Comparison of ENCODE assay signal across 18 cellular contexts in the genomic region with DNA sequence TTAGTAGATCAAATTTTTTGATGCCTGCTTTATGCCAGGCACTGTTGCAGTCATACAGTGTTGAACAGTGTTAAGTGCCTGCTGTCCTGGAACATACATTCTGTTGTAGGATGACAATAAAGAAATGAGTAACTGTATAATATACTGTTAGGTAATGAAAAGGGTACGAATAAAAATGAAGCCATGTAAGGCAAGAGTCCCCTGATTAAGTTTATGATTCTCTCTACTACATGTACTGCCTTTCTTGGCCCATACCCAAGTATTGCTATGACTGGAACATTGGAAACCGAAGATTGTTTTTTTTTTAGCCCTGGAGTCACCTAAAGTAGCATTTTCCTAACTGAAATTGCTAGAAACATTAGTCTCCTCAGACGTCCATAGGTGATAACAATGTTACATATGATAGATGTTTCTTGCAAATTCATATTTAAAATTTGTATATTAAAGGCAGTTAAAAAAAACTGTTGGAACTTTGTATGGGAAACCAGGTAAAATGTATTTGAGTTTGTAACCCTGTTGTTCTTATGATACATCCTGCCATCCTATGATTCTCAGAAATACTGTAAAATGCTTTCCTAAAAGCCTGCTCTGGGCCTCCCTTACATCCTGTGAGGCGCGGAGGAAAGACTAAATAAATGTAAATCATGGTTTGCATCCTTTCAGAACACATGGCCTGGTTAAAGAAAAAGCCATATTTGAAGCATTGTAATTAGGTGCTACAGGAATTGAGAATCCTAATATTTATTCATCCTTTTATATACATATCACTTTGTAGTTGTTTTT. TPM values are rescaled to one million over a fixed set of nuclear protein-coding genes. Genes with fewer than 3 reads are reported as not detected.
DNase-seq lines count a peak whose midpoint lies in the region; ATAC-seq and TF ChIP-seq lines count a peak whose summit lies in the region.
"Had no signal": no experiment of that assay in that cellular context is flagged by ENCODE, and none has a peak within 500 bp of the region (broad histone marks: within the 10 kb centered on the region; RNA-seq: fewer than 3 reads in every experiment).

No MANE protein-coding gene starts in this region.

- H3K4me3 ChIP-seq in GM23248, result no peak overlapping the region
- peak overlapping the region; percentile 0 for H3K4me3 ChIP-seq in psoas muscle
- no peak overlapping the region for H3K4me3 ChIP-seq in PC-9
- H3K4me3 ChIP-seq: gastroesophageal sphincter, tibial nerve had no signal

- H3K9me3 ChIP-seq in GM23248 (ENCODE audit: low read depth), result no peaks in the 10 kb centered on the region
- H3K9me3 ChIP-seq in psoas muscle, result no peaks in the 10 kb centered on the region
- H3K9me3 ChIP-seq in PC-9 (ENCODE audit: insufficient read depth, low read depth), result no peaks in the 10 kb centered on the region
- H3K9me3 ChIP-seq: gastroesophageal sphincter, tibial nerve had no signal

- in situ Hi-C loops in GM23248 (cut with MboI), result no loop called here

- no peak overlapping the region for H3K27ac ChIP-seq in GM23248
- H3K27ac ChIP-seq in psoas muscle, result no peak overlapping the region
- H3K27ac ChIP-seq in PC-9, result no peak overlapping the region
- H3K27ac ChIP-seq: gastroesophageal sphincter, tibial nerve had no signal

- peak overlapping the region; percentile 83 for H3K27ac Mint-ChIP-seq in activated T-cell treated with anti-CD3 and anti-CD28 coated beads, Interleukin-2, amount 50 U/mL, for 24 hours
- H3K27ac Mint-ChIP-seq in activated naive CD8-positive, alpha-beta T cell treated with anti-CD3 and anti-CD28 coated beads, Interleukin-2, amount 10 ng/mL, durations not matched to agents 7 days and 5 days, result peak overlapping the region; percentile 78

- peaks cover 66% of the 10 kb centered on the region for H3K4me1 Mint-ChIP-seq in activated T-cell treated with anti-CD3 and anti-CD28 coated beads, Interleukin-2, amount 50 U/mL, for 24 hours (ENCODE audit: low read depth)
- peaks cover 58% of the 10 kb centered on the region for H3K4me1 Mint-ChIP-seq in activated naive CD8-positive, alpha-beta T cell treated with anti-CD3 and anti-CD28 coated beads, Interleukin-2, amount 10 ng/mL, durations not matched to agents 7 days and 5 days

- H3K4me2 ChIP-seq in GM23248 (ENCODE audit: unreplicated experiment) (no peak overlapping the region), PC-9 (no peak overlapping the region)

- WGBS in GM23248 (ENCODE audit: low coverage in 1 of 2, low lambda C conversion rate in 2 of 2, missing lambda C conversion rate in 2 of 2), 2 experiments, result 83 to 88% methylated on average over 5 of the region's 5 CpGs
- 55 to 69% (median 62%) methylated on average over 5 of the region's 5 CpGs for WGBS in psoas muscle, 3 donors

- intact Hi-C loops in psoas muscle (cut with DNase I) (no loop called here), sciatic nerve (cut with DNase I) (no loop called here), PC-9 (cut with micrococcal nuclease; ENCODE audit: unreplicated experiment) (no loop called here)

- H3K27me3 ChIP-seq in GM23248 (replicated peaks; ENCODE audit: insufficient read depth), result no peaks in the 10 kb centered on the region
- no peaks in the 10 kb centered on the region for H3K27me3 ChIP-seq in psoas muscle (ENCODE audit: insufficient read depth in 3 of 3, low read length in 2 of 3)
- H3K27me3 ChIP-seq in PC-9 (ENCODE audit: insufficient read depth, low read depth), result no peaks in the 10 kb centered on the region
- H3K27me3 ChIP-seq: gastroesophageal sphincter, tibial nerve had no signal

- POLR2A ChIA-PET in activated naive CD8-positive, alpha-beta T cell treated with anti-CD3 and anti-CD28 coated beads, Interleukin-2, amount 10 ng/mL, durations not matched to agents 7 days and 5 days (lab: Charles Lee), result interaction anchor here (0.5 kb wide), 1 partner anchor 16 kb away, joined by 3 read pairs; no protein-coding TSS in a partner anchor
- POLR2A ChIA-PET in PC-9 (lab: Charles Lee; ENCODE audit: unreplicated experiment), result no interaction called here

- peaks cover 13% of the 10 kb centered on the region for H3K4me1 ChIP-seq in GM23248 (ENCODE audit: insufficient read depth)
- H3K4me1 ChIP-seq in psoas muscle, result peaks cover 47% of the 10 kb centered on the region
- peaks cover 15% of the 10 kb centered on the region for H3K4me1 ChIP-seq in PC-9 (replicated peaks; ENCODE audit: insufficient read depth)

- H3K9ac ChIP-seq in GM23248, result no peak overlapping the region

- no peak overlapping the region for H2AFZ ChIP-seq in GM23248
- no peak overlapping the region for H2AFZ ChIP-seq in PC-9

- H3K36me3 ChIP-seq in GM23248 (ENCODE audit: low read depth), result peaks cover 59% of the 10 kb centered on the region
- peaks cover 11 to 73% of the 10 kb centered on the region in 2 donors for H3K36me3 ChIP-seq in psoas muscle (ENCODE audit: insufficient read depth in 1 of 2, low read depth in 1 of 2)
- peaks cover 63% of the 10 kb centered on the region for H3K36me3 ChIP-seq in PC-9 (ENCODE audit: low read depth)

- no peak for TF ChIP-seq CTCF in psoas muscle (IDR thresholded peaks at IDR 0.05)
- TF ChIP-seq CTCF in PC-9 (conservative IDR thresholded peaks at IDR 0.05), result no peak

- DNase-seq in activated T-cell treated with anti-CD3 and anti-CD28 coated beads, Interleukin-2, amount 50 U/mL, for 24 hours, result no peak
- DNase-seq in activated T-cell treated with anti-CD3 and anti-CD28 coated beads for 4 hours (no peak), GM23248 (peak; percentile 38), psoas muscle (no peak), sciatic nerve (ENCODE audit: low spot score) (no peak), PC-9 (no peak)
- DNase-seq in activated naive CD8-positive, alpha-beta T cell treated with anti-CD3 and anti-CD28 coated beads, Interleukin-2, amount 10 ng/mL, durations not matched to agents 7 days and 5 days, result no peak
- DNase-seq: ACHN; activated CD4-positive, CD25-positive, alpha-beta regulatory T cell; activated gamma-delta T cell treated with Interleukin-2 at 50 U/mL for 16 hours; islet precursor cell; NCI-H1092 treated with DMSO at 0.1 percent for 48 hours; NCI-H226; PC-3 had no signal

- no peaks in the 10 kb centered on the region for H3F3A ChIP-seq in GM23248 (ENCODE audit: insufficient read depth)
- H3F3A ChIP-seq in PC-9 (ENCODE audit: insufficient read depth, low read depth), result no peaks in the 10 kb centered on the region

- H3K4me3 Mint-ChIP-seq in activated T-cell treated with anti-CD3 and anti-CD28 coated beads, Interleukin-2, amount 50 U/mL, for 24 hours, result peak overlapping the region; percentile 35
- H3K4me3 Mint-ChIP-seq in activated naive CD8-positive, alpha-beta T cell treated with anti-CD3 and anti-CD28 coated beads, Interleukin-2, amount 10 ng/mL, durations not matched to agents 7 days and 5 days, result peak overlapping the region; percentile 81

- no peaks in the 10 kb centered on the region for H3K9me3 Mint-ChIP-seq in activated T-cell treated with anti-CD3 and anti-CD28 coated beads, Interleukin-2, amount 50 U/mL, for 24 hours
- no peaks in the 10 kb centered on the region for H3K9me3 Mint-ChIP-seq in activated naive CD8-positive, alpha-beta T cell treated with anti-CD3 and anti-CD28 coated beads, Interleukin-2, amount 10 ng/mL, durations not matched to agents 7 days and 5 days

- H3K27me3 Mint-ChIP-seq in activated T-cell treated with anti-CD3 and anti-CD28 coated beads, Interleukin-2, amount 50 U/mL, for 24 hours, result no peaks in the 10 kb centered on the region
- no peaks in the 10 kb centered on the region for H3K27me3 Mint-ChIP-seq in activated naive CD8-positive, alpha-beta T cell treated with anti-CD3 and anti-CD28 coated beads, Interleukin-2, amount 10 ng/mL, durations not matched to agents 7 days and 5 days

- H3K79me2 ChIP-seq in GM23248 (ENCODE audit: insufficient read depth) (peaks cover 60% of the 10 kb centered on the region), PC-9 (ENCODE audit: low read depth) (peaks cover 50% of the 10 kb centered on the region)

- peak; percentile 76 for ATAC-seq in activated naive CD8-positive, alpha-beta T cell treated with anti-CD3 and anti-CD28 coated beads, Interleukin-2, amount 10 ng/mL, durations not matched to agents 7 days and 5 days (ENCODE audit: low read depth)
- ATAC-seq in psoas muscle (peak in 1 of 4 donors; percentile 40), GM18498 (IDR thresholded peaks at IDR 0.05; ENCODE audit: unreplicated experiment) (no peak), sciatic nerve (no peak)
- ATAC-seq: gastroesophageal sphincter, PC-3 had no signal

- H4K20me1 ChIP-seq in GM23248 (ENCODE audit: insufficient read depth) (no peaks in the 10 kb centered on the region), PC-9 (ENCODE audit: insufficient read depth) (peaks cover 19% of the 10 kb centered on the region; the same call in 1 of the 2 replicates)

- no TSS peak for BruUV-seq in PC-9 (replicated peaks; lab: Mats Ljungman, UMichigan)

- H3K36me3 Mint-ChIP-seq in activated T-cell treated with anti-CD3 and anti-CD28 coated beads, Interleukin-2, amount 50 U/mL, for 24 hours (ENCODE audit: low read depth), result peaks cover 100% of the 10 kb centered on the region
- H3K36me3 Mint-ChIP-seq in activated naive CD8-positive, alpha-beta T cell treated with anti-CD3 and anti-CD28 coated beads, Interleukin-2, amount 10 ng/mL, durations not matched to agents 7 days and 5 days, result peaks cover 61% of the 10 kb centered on the region

- H3K9me2 ChIP-seq in GM23248 (ENCODE audit: insufficient read depth) (no peaks in the 10 kb centered on the region), PC-9 (ENCODE audit: insufficient read depth) (no peaks in the 10 kb centered on the region)

- CTCF ChIA-PET in PC-9 (lab: Charles Lee), result no interaction called here

RNA-seq across cellular contexts. Expression of a gene that starts 5.8 kb away (rescaled TPM):
- 186 and 226 TPM in 2 replicates for total RNA-seq in GM23248 (2014; rRNA removed; shearing (Covaris generic))
- polyA plus RNA-seq in GM23248 (2016; fragmentation: Nextera tagmentation; extraction: Ambion mirVana) (295 and 304 TPM in 2 replicates), psoas muscle (100 to 1,000 TPM; 378 to 649 (median 465) TPM)
- total RNA-seq in activated naive CD8-positive, alpha-beta T cell treated with anti-CD3 and anti-CD28 coated beads, Interleukin-2, amount 10 ng/mL, durations not matched to agents 7 days and 5 days, result 100 to 1,000 TPM; 259 to 260 TPM
- total RNA-seq in psoas muscle (100 to 1,000 TPM; 272 to 484 (median 398) TPM), sciatic nerve (112 TPM), PC-9 (2021) (183 and 212 TPM in 2 replicates)

RNA-seq across cellular contexts. Expression of a gene that starts 6.0 kb away (rescaled TPM):
- total RNA-seq in GM23248 (2014; rRNA removed; shearing (Covaris generic)), result 31.6 and 34.3 TPM in 2 replicates
- polyA plus RNA-seq in GM23248 (2016; fragmentation: Nextera tagmentation; extraction: Ambion mirVana) (45.8 and 47.7 TPM in 2 replicates), psoas muscle (100 to 1,000 TPM in 1 of 3 donors, 10 to 100 TPM in 2; 36.7 to 103 (median 62.7) TPM)
- total RNA-seq in activated naive CD8-positive, alpha-beta T cell treated with anti-CD3 and anti-CD28 coated beads, Interleukin-2, amount 10 ng/mL, durations not matched to agents 7 days and 5 days, result 10 to 100 TPM; 35.7 to 35.9 TPM
- total RNA-seq in psoas muscle (10 to 100 TPM; 35.3 to 48.2 (median 42.9) TPM), sciatic nerve (16.4 TPM), PC-9 (2021) (20.6 and 23.7 TPM in 2 replicates)

RNA-seq across cellular contexts. Expression of a gene that starts 18.7 kb away (rescaled TPM):
- not detected in 2 replicates for total RNA-seq in GM23248 (2014; rRNA removed; shearing (Covaris generic))
- polyA plus RNA-seq in GM23248 (2016; fragmentation: Nextera tagmentation; extraction: Ambion mirVana), result 0.30 TPM in 1 of 2 replicates, not detected in the other
- total RNA-seq in activated naive CD8-positive, alpha-beta T cell treated with anti-CD3 and anti-CD28 coated beads, Interleukin-2, amount 10 ng/mL, durations not matched to agents 7 days and 5 days, result 10 to 100 TPM; 31.6 to 33.6 TPM
- total RNA-seq in psoas muscle, result 1 to 10 TPM; 3.6 to 8.5 (median 6.3) TPM
- polyA plus RNA-seq in psoas muscle, result 1 to 10 TPM; 3.8 to 9.9 (median 4.1) TPM
- total RNA-seq in sciatic nerve, result 15.9 TPM
- 0.20 and 0.53 TPM in 2 replicates for total RNA-seq in PC-9 (2021)

RNA-seq across cellular contexts. Expression of a gene that starts 27.5 kb away (rescaled TPM):
- under 0.01 and 1.5 TPM in 2 replicates for total RNA-seq in GM23248 (2014; rRNA removed; shearing (Covaris generic))
- 0.13 and 0.41 TPM in 2 replicates for polyA plus RNA-seq in GM23248 (2016; fragmentation: Nextera tagmentation; extraction: Ambion mirVana)
- 1 to 10 TPM; 2.3 to 3.4 TPM for total RNA-seq in activated naive CD8-positive, alpha-beta T cell treated with anti-CD3 and anti-CD28 coated beads, Interleukin-2, amount 10 ng/mL, durations not matched to agents 7 days and 5 days
- total RNA-seq in psoas muscle, result under 1 TPM; 0.25 to 0.64 (median 0.54) TPM
- under 1 TPM; 0.25 to 0.39 (median 0.28) TPM for polyA plus RNA-seq in psoas muscle
- total RNA-seq in sciatic nerve, result 3.1 TPM
- total RNA-seq in PC-9 (2021), result 0.85 and 1.6 TPM in 2 replicates

RNA-seq across cellular contexts. Expression of a gene that starts 48.4 kb away (rescaled TPM):
- not detected in 2 replicates for total RNA-seq in GM23248 (2014; rRNA removed; shearing (Covaris generic))
- polyA plus RNA-seq in GM23248 (2016; fragmentation: Nextera tagmentation; extraction: Ambion mirVana), result not detected in 2 replicates
- total RNA-seq in activated naive CD8-positive, alpha-beta T cell treated with anti-CD3 and anti-CD28 coated beads, Interleukin-2, amount 10 ng/mL, durations not matched to agents 7 days and 5 days, result under 1 TPM in 1 of 2 experiments, not detected in 1; 0.20 TPM
- total RNA-seq in psoas muscle, result 1 to 10 TPM in 3 of 4 donors, under 1 TPM in 1; 0.71 to 2.1 (median 2.0) TPM
- polyA plus RNA-seq in psoas muscle, result 1 to 10 TPM in 1 of 3 donors, under 1 TPM in 2; 0.45 to 1.2 (median 0.69) TPM
- total RNA-seq in sciatic nerve, result 3.8 TPM
- total RNA-seq in PC-9 (2021), result not detected in 2 replicates
- total RNA-seq: mononuclear cell, PC-3 had no signal
